In genomic region chr11:82308979-82309378, GRCh38 we compare ENCODE assay signal across 2 cellular contexts.
TF ChIP-seq lines count a peak whose summit lies in the region.

No MANE protein-coding gene starts in this region.

TF ChIP-seq in HepG2, 621 proteins besides CTCF, POLR2A, EP300 and RAD21:
- TF ChIP-seq ZBTB10 (CRISPR knock-in tag; IDR thresholded peaks at IDR 0.05; ENCODE audit: borderline replicate concordance) (no peak), MAFF (IDR thresholded peaks at IDR 0.05; ENCODE audit: low read depth, low read length) (0 out of 2 replicates have a peak, but pooled peaks have one; percentile 9), MAFK (conservative IDR thresholded peaks at IDR 0.05 in 1 of 2, IDR thresholded peaks at IDR 0.05 in 1 of 2; ENCODE audit: low read length in 2 of 2) (peak; percentile 19 to 33; a peak in 1 of 4 replicates), HINFP (CRISPR knock-in tag; IDR thresholded peaks at IDR 0.05; ENCODE audit: low read depth) (no peak), HMG20B (CRISPR knock-in tag; conservative IDR thresholded peaks at IDR 0.05) (no peak), KDM6A (CRISPR knock-in tag; IDR thresholded peaks at IDR 0.05; ENCODE audit: low read depth) (no peak), U2AF1 (optimal IDR thresholded peaks at IDR 0.05; ENCODE audit: low read depth, low read length) (no peak), ZNF44 (CRISPR knock-in tag; IDR thresholded peaks at IDR 0.05) (no peak), ZFP82 (CRISPR knock-in tag; IDR thresholded peaks at IDR 0.05; ENCODE audit: borderline replicate concordance) (no peak), AGO1 (IDR thresholded peaks at IDR 0.05; ENCODE audit: low read depth, low read length, poor library complexity, severe bottlenecking) (no peak), ZNF614 (CRISPR knock-in tag; IDR thresholded peaks at IDR 0.05; ENCODE audit: borderline replicate concordance) (no peak), SRSF4 (IDR thresholded peaks at IDR 0.05; ENCODE audit: low read depth, low read length, poor library complexity, severe bottlenecking) (no peak)
TF ChIP-seq in HepG2: peak in this region for 2.

TF ChIP-seq in H1, 55 proteins besides CTCF, POLR2A, EP300 and RAD21:
- TF ChIP-seq, protein P1, sequence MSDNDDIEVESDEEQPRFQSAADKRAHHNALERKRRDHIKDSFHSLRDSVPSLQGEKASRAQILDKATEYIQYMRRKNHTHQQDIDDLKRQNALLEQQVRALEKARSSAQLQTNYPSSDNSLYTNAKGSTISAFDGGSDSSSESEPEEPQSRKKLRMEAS (IDR thresholded peaks at IDR 0.05), result no peak
- TF ChIP-seq MAFK (IDR thresholded peaks at IDR 0.05; ENCODE audit: low read depth, low read length), result peak; percentile 12; the same call in 1 of the 2 replicates
TF ChIP-seq in H1: peak in this region for 1.
